In genomic region chr1:89557954-89558353, GRCh38 we compare ENCODE assay signal across 21 cellular contexts. TPM values are rescaled to one million over a fixed set of nuclear protein-coding genes. Genes with fewer than 3 reads are reported as not detected.
DNase-seq lines count a peak whose midpoint lies in the region; ATAC-seq lines count a peak whose summit lies in the region.
"Had no signal": no experiment of that assay in that cellular context is flagged by ENCODE, and none has a peak within 500 bp of the region (broad histone marks: within the 10 kb centered on the region; RNA-seq: fewer than 3 reads in every experiment).

No MANE protein-coding gene starts in this region.

- peak overlapping the region; percentile 54 for H3K27ac Mint-ChIP-seq in activated CD4-positive, alpha-beta memory T cell treated with anti-CD3 and anti-CD28 coated beads for 36 hours
- H3K27ac Mint-ChIP-seq in activated CD4-positive, alpha-beta memory T cell treated with anti-CD3 and anti-CD28 coated beads, Interleukin-2, amount 10 ng/mL, durations not matched to agents 7 days and 5 days, result no peak overlapping the region
- H3K27ac Mint-ChIP-seq: HFFc6 had no signal

- ATAC-seq in left colon (no peak), HG02678 (IDR thresholded peaks at IDR 0.05; ENCODE audit: unreplicated experiment) (no peak)

- intact Hi-C loops in activated CD4-positive, alpha-beta memory T cell treated with anti-CD3 and anti-CD28 coated beads for 36 hours (cut with micrococcal nuclease), result no loop called here
- intact Hi-C loops in left colon (cut with DNase I, micrococcal nuclease), result no loop called here

- H3K4me1 Mint-ChIP-seq in activated CD4-positive, alpha-beta memory T cell treated with anti-CD3 and anti-CD28 coated beads for 36 hours (ENCODE audit: low read depth), result peaks cover 53% of the 10 kb centered on the region
- peaks cover 22% of the 10 kb centered on the region for H3K4me1 Mint-ChIP-seq in activated CD4-positive, alpha-beta memory T cell treated with anti-CD3 and anti-CD28 coated beads, Interleukin-2, amount 10 ng/mL, durations not matched to agents 7 days and 5 days

- peaks cover 5% of the 10 kb centered on the region for H3K9me3 Mint-ChIP-seq in activated CD4-positive, alpha-beta memory T cell treated with anti-CD3 and anti-CD28 coated beads for 36 hours
- H3K9me3 Mint-ChIP-seq in activated CD4-positive, alpha-beta memory T cell treated with anti-CD3 and anti-CD28 coated beads, Interleukin-2, amount 10 ng/mL, durations not matched to agents 7 days and 5 days, result peaks cover 14% of the 10 kb centered on the region
- H3K9me3 Mint-ChIP-seq: HFFc6 had no signal

- H3K27me3 Mint-ChIP-seq in activated CD4-positive, alpha-beta memory T cell treated with anti-CD3 and anti-CD28 coated beads for 36 hours, result no peaks in the 10 kb centered on the region
- H3K27me3 Mint-ChIP-seq in activated CD4-positive, alpha-beta memory T cell treated with anti-CD3 and anti-CD28 coated beads, Interleukin-2, amount 10 ng/mL, durations not matched to agents 7 days and 5 days, result no peaks in the 10 kb centered on the region

- POLR2A ChIA-PET in activated CD4-positive, alpha-beta memory T cell treated with anti-CD3 and anti-CD28 coated beads for 36 hours (lab: Charles Lee), result interaction anchor here (0.6 to 1.0 kb wide), 3 partner anchors 29 to 319 kb away, joined by 3 to 4 read pairs (median 3); no protein-coding TSS in a partner anchor
- POLR2A ChIA-PET in activated CD4-positive, alpha-beta memory T cell treated with anti-CD3 and anti-CD28 coated beads, Interleukin-2, amount 10 ng/mL, durations not matched to agents 7 days and 5 days (lab: Charles Lee), result interaction anchor here (1.2 to 1.8 kb wide), 2 partner anchors 12 to 45 kb away, joined by 3 to 4 read pairs; no protein-coding TSS in a partner anchor

- peak; percentile 52 for DNase-seq in activated CD4-positive, alpha-beta memory T cell treated with anti-CD3 and anti-CD28 coated beads for 36 hours
- no peak for DNase-seq in activated CD4-positive, alpha-beta memory T cell treated with anti-CD3 and anti-CD28 coated beads, Interleukin-2, amount 10 ng/mL, durations not matched to agents 7 days and 5 days
- DNase-seq in stimulated activated naive CD4-positive, alpha-beta T cell treated with Interleukin-2 at 50 U/mL for 16 hours (lab: John Stamatoyannopoulos, UW), result peak; percentile 3
- no peak for DNase-seq in stimulated activated naive CD4-positive, alpha-beta T cell (lab: John Stamatoyannopoulos, UW)
- DNase-seq in left colon (no peak), glomerular visceral epithelial cell (ENCODE audit: extremely low spot score) (no peak)
- DNase-seq: ACHN; activated CD4-positive, CD25-positive, alpha-beta regulatory T cell; C1 segment of cervical spinal cord; caudate nucleus; foreskin fibroblast; HFFc6; IMR-90; islet precursor cell; NCI-H1417; NCI-H510A; T1000; testis had no signal

- peak overlapping the region; percentile 55 for H3K27ac ChIP-seq in cingulate gyrus (ENCODE audit: low read depth, low read length)
- H3K27ac ChIP-seq: HL-60, testis had no signal

- no peak overlapping the region for H3K4me3 Mint-ChIP-seq in activated CD4-positive, alpha-beta memory T cell treated with anti-CD3 and anti-CD28 coated beads for 36 hours
- no peak overlapping the region for H3K4me3 Mint-ChIP-seq in activated CD4-positive, alpha-beta memory T cell treated with anti-CD3 and anti-CD28 coated beads, Interleukin-2, amount 10 ng/mL, durations not matched to agents 7 days and 5 days
- H3K4me3 Mint-ChIP-seq: HFFc6 had no signal

- CTCF ChIA-PET in activated CD4-positive, alpha-beta memory T cell treated with anti-CD3 and anti-CD28 coated beads for 36 hours (lab: Charles Lee), result interaction anchor here (1.0 to 1.6 kb wide), 3 partner anchors 25 to 41 kb away, joined by 3 to 4 read pairs (median 3); no protein-coding TSS in a partner anchor
- CTCF ChIA-PET in activated CD4-positive, alpha-beta memory T cell treated with anti-CD3 and anti-CD28 coated beads, Interleukin-2, amount 10 ng/mL, durations not matched to agents 7 days and 5 days (lab: Charles Lee), result no interaction called here

- peaks cover 65% of the 10 kb centered on the region for H3K36me3 Mint-ChIP-seq in activated CD4-positive, alpha-beta memory T cell treated with anti-CD3 and anti-CD28 coated beads for 36 hours
- H3K36me3 Mint-ChIP-seq in activated CD4-positive, alpha-beta memory T cell treated with anti-CD3 and anti-CD28 coated beads, Interleukin-2, amount 10 ng/mL, durations not matched to agents 7 days and 5 days (ENCODE audit: low read depth), result peaks cover 70% of the 10 kb centered on the region

RNA-seq across cellular contexts. Expression of gene LRRC8B, which starts 33.3 kb away (rescaled TPM):
- total RNA-seq in activated CD4-positive, alpha-beta memory T cell treated with anti-CD3 and anti-CD28 coated beads for 36 hours, result 10 to 100 TPM; 41.1 to 42.1 TPM
- 10 to 100 TPM; 21.3 to 21.7 TPM for total RNA-seq in activated CD4-positive, alpha-beta memory T cell treated with anti-CD3 and anti-CD28 coated beads, Interleukin-2, amount 10 ng/mL, durations not matched to agents 7 days and 5 days
- 10 to 100 TPM; 12.7 to 16.3 TPM for total RNA-seq in left colon

Comparison
In these comparisons a context has a peak if more than half of its experiments do, and no peak if none do; other contexts are left out.
1. DNase-seq: peak in activated CD4-positive, alpha-beta memory T cell treated with anti-CD3 and anti-CD28 coated beads for 36 hours (single experiment) and stimulated activated naive CD4-positive, alpha-beta T cell treated with Interleukin-2 at 50 U/mL for 16 hours (single experiment); none in activated CD4-positive, alpha-beta memory T cell treated with anti-CD3 and anti-CD28 coated beads, Interleukin-2, amount 10 ng/mL, durations not matched to agents 7 days and 5 days (single experiment), stimulated activated naive CD4-positive, alpha-beta T cell (0 of 6), left colon (0 of 2) and glomerular visceral epithelial cell (single experiment).